9 cellular contexts compared by ENCODE assay signal in genomic region chr20:3749689-3750639, GRCh38. TPM values are rescaled to one million over a fixed set of nuclear protein-coding genes. Genes with fewer than 3 reads are reported as not detected.
DNase-seq lines count a peak whose midpoint lies in the region; ATAC-seq lines count a peak whose summit lies in the region.
"Had no signal": no experiment of that assay in that cellular context is flagged by ENCODE, and none has a peak within 500 bp of the region (broad histone marks: within the 10 kb centered on the region; RNA-seq: fewer than 3 reads in every experiment).

No MANE protein-coding gene starts in this region.

- POLR2A ChIA-PET in CD8-positive, alpha-beta memory T cell (lab: Charles Lee) = no interaction called here
- POLR2A ChIA-PET in activated CD4-positive, alpha-beta T cell treated with anti-CD3 and anti-CD28 coated beads, Interleukin-2, amount 10 ng/mL, durations not matched to agents 7 days and 5 days (lab: Charles Lee) = no interaction called here

- no peak overlapping the region for H2BK12ac ChIP-seq in trophoblast cell (ENCODE audit: low read length)

- DNase-seq in CD8-positive, alpha-beta memory T cell = peak in 3 of 5 donors; percentile 12 to 35 (median 13)
- peak; percentile 36 for DNase-seq in activated CD4-positive, alpha-beta T cell treated with anti-CD3 and anti-CD28 coated beads, Interleukin-2, amount 10 ng/mL, durations not matched to agents 7 days and 5 days
- DNase-seq in foreskin melanocyte (peak; percentile 45), trophoblast cell (peak in 1 of 2 donors; percentile 41)

- H3K14ac ChIP-seq in trophoblast cell (ENCODE audit: low read length) = no peak overlapping the region

- H3K18ac ChIP-seq in trophoblast cell (ENCODE audit: low read length) = no peak overlapping the region

- H3K9me3 Mint-ChIP-seq in CD8-positive, alpha-beta memory T cell = no peaks in the 10 kb centered on the region
- no peaks in the 10 kb centered on the region for H3K9me3 Mint-ChIP-seq in activated CD4-positive, alpha-beta T cell treated with anti-CD3 and anti-CD28 coated beads, Interleukin-2, amount 10 ng/mL, durations not matched to agents 7 days and 5 days
- H3K9me3 Mint-ChIP-seq: central memory CD8-positive, alpha-beta T cell had no signal

- H3K23ac ChIP-seq in trophoblast cell (ENCODE audit: low read length) = no peak overlapping the region

- no peaks in the 10 kb centered on the region for H3K79me1 ChIP-seq in trophoblast cell (ENCODE audit: low read length)

- peaks cover 4 to 28% of the 10 kb centered on the region in 2 donors for H3K27me3 Mint-ChIP-seq in CD8-positive, alpha-beta memory T cell
- H3K27me3 Mint-ChIP-seq in activated CD4-positive, alpha-beta T cell treated with anti-CD3 and anti-CD28 coated beads, Interleukin-2, amount 10 ng/mL, durations not matched to agents 7 days and 5 days = no peaks in the 10 kb centered on the region

- CTCF ChIA-PET in CD8-positive, alpha-beta memory T cell (lab: Charles Lee) = interaction anchor here (1.1 to 1.5 kb wide), 4 partner anchors 14 to 105 kb away, joined by 3 to 5 read pairs (median 3); no protein-coding TSS in a partner anchor
- CTCF ChIA-PET in activated CD4-positive, alpha-beta T cell treated with anti-CD3 and anti-CD28 coated beads, Interleukin-2, amount 10 ng/mL, durations not matched to agents 7 days and 5 days (lab: Charles Lee) = interaction anchor here (0.5 to 7.0 kb wide), 7 partner anchors 9 to 335 kb away, joined by 3 to 28 read pairs (median 3); partner anchors contain the start of gene ADISSP

- ATAC-seq in HG03095 (IDR thresholded peaks at IDR 0.05; ENCODE audit: unreplicated experiment) = no peak
- ATAC-seq in HG03520 (IDR thresholded peaks at IDR 0.05; ENCODE audit: unreplicated experiment) = no peak
- ATAC-seq in GM21390 (IDR thresholded peaks at IDR 0.05; ENCODE audit: unreplicated experiment) = no peak

- H3K36me3 ChIP-seq in CD8-positive, alpha-beta memory T cell (ENCODE audit: insufficient read depth, low read length) = no peaks in the 10 kb centered on the region
- H3K36me3 ChIP-seq in HUES48 (ENCODE audit: control insufficient read depth, insufficient read depth, low read length) (no peaks in the 10 kb centered on the region), trophoblast cell (ENCODE audit: control insufficient read depth in 1 of 2, insufficient read depth in 2 of 2, low read length in 2 of 2) (no peaks in the 10 kb centered on the region)

- WGBS in trophoblast cell (ENCODE audit: extremely low coverage, insufficient coverage, insufficient read length) = no CpG with 5 or more reads among the region's 74 CpGs

- H3K4ac ChIP-seq in trophoblast cell (ENCODE audit: low read depth, low read length) = no peak overlapping the region

- no peak overlapping the region for H2AK5ac ChIP-seq in trophoblast cell (ENCODE audit: low read length)

- peak overlapping the region; percentile 13 for H3K4me2 ChIP-seq in trophoblast cell (ENCODE audit: low read length)

- no peaks in the 10 kb centered on the region for H3K79me2 ChIP-seq in trophoblast cell (ENCODE audit: control insufficient read depth, insufficient read depth, low read length, poor library complexity)

- H4K91ac ChIP-seq in trophoblast cell (ENCODE audit: low read depth, low read length) = no peak overlapping the region

- peak overlapping the region; percentile 37 for H2AFZ ChIP-seq in trophoblast cell (ENCODE audit: insufficient read depth, low read length, poor library complexity)

- H3K9me3 ChIP-seq in CD8-positive, alpha-beta memory T cell (ENCODE audit: low read length) = no peaks in the 10 kb centered on the region
- H3K9me3 ChIP-seq in HUES48 (ENCODE audit: control insufficient read depth, insufficient read depth, low read length) (no peaks in the 10 kb centered on the region), trophoblast cell (ENCODE audit: insufficient read depth, low read depth, low read length) (peaks cover 11% of the 10 kb centered on the region)

- H3K27me3 ChIP-seq in CD8-positive, alpha-beta memory T cell (ENCODE audit: insufficient read depth, low read length, poor library complexity, severe bottlenecking) = no peaks in the 10 kb centered on the region
- H3K27me3 ChIP-seq in HUES48 (ENCODE audit: control insufficient read depth, insufficient read depth, low read length) (peaks cover 59% of the 10 kb centered on the region), trophoblast cell (ENCODE audit: insufficient read depth, low read length) (peaks cover 36% of the 10 kb centered on the region)

- H2BK5ac ChIP-seq in trophoblast cell (ENCODE audit: low read depth, low read length, poor library complexity) = no peak overlapping the region

- no peak overlapping the region for H4K12ac ChIP-seq in trophoblast cell (ENCODE audit: low read depth, low read length)

- H2BK120ac ChIP-seq in trophoblast cell (ENCODE audit: insufficient read depth, low read length, poor library complexity) = no peak overlapping the region

- no peak overlapping the region for H3K4me3 ChIP-seq in CD8-positive, alpha-beta memory T cell (ENCODE audit: low read length)
- H3K4me3 ChIP-seq in HUES48 (ENCODE audit: low read depth, low read length) (peak overlapping the region; percentile 66), trophoblast cell (ENCODE audit: low read depth, low read length) (no peak overlapping the region)

- H3K9ac ChIP-seq in HUES48 (ENCODE audit: low read depth, low read length) = no peak overlapping the region
- no peak overlapping the region for H3K9ac ChIP-seq in trophoblast cell (ENCODE audit: low read length)

- H3K4me3 Mint-ChIP-seq in CD8-positive, alpha-beta memory T cell = no peak overlapping the region
- H3K4me3 Mint-ChIP-seq in activated CD4-positive, alpha-beta T cell treated with anti-CD3 and anti-CD28 coated beads, Interleukin-2, amount 10 ng/mL, durations not matched to agents 7 days and 5 days = no peak overlapping the region

- H3K36me3 Mint-ChIP-seq in CD8-positive, alpha-beta memory T cell = peaks cover 0 to 5% (median 0%) of the 10 kb centered on the region in 3 donors
- H3K36me3 Mint-ChIP-seq in activated CD4-positive, alpha-beta T cell treated with anti-CD3 and anti-CD28 coated beads, Interleukin-2, amount 10 ng/mL, durations not matched to agents 7 days and 5 days (ENCODE audit: low read depth) = no peaks in the 10 kb centered on the region

- no peak overlapping the region for H3K27ac ChIP-seq in CD8-positive, alpha-beta memory T cell (ENCODE audit: low read depth, low read length)
- H3K27ac ChIP-seq in HUES48 (ENCODE audit: low read depth, low read length) = no peak overlapping the region
- H3K27ac ChIP-seq in trophoblast cell (ENCODE audit: low read depth, low read length) = no peak overlapping the region

- H4K8ac ChIP-seq in trophoblast cell (ENCODE audit: low read depth, low read length) = no peak overlapping the region

- H3K27ac Mint-ChIP-seq in CD8-positive, alpha-beta memory T cell = no peak overlapping the region
- no peak overlapping the region for H3K27ac Mint-ChIP-seq in activated CD4-positive, alpha-beta T cell treated with anti-CD3 and anti-CD28 coated beads, Interleukin-2, amount 10 ng/mL, durations not matched to agents 7 days and 5 days

- H3K4me1 Mint-ChIP-seq in CD8-positive, alpha-beta memory T cell = peaks cover 10 to 22% (median 13%) of the 10 kb centered on the region in 3 donors
- H3K4me1 Mint-ChIP-seq in activated CD4-positive, alpha-beta T cell treated with anti-CD3 and anti-CD28 coated beads, Interleukin-2, amount 10 ng/mL, durations not matched to agents 7 days and 5 days = peaks cover 22% of the 10 kb centered on the region

- no peaks in the 10 kb centered on the region for H3K4me1 ChIP-seq in CD8-positive, alpha-beta memory T cell (ENCODE audit: insufficient read depth, low read length)
- H3K4me1 ChIP-seq in HUES48 (ENCODE audit: control insufficient read depth, insufficient read depth, low read length) = peaks cover 21% of the 10 kb centered on the region
- H3K4me1 ChIP-seq in trophoblast cell (ENCODE audit: control insufficient read depth in 1 of 2, insufficient read depth in 2 of 2, low read length in 2 of 2) = peaks cover 3 to 5% of the 10 kb centered on the region in 2 experiments

RNA-seq across cellular contexts. Expression of gene HSPA12B, which starts 17.5 kb away (rescaled TPM):
- total RNA-seq in CD8-positive, alpha-beta memory T cell = not detected
- not detected for polyA plus RNA-seq in CD8-positive, alpha-beta memory T cell
- not detected for total RNA-seq in activated CD4-positive, alpha-beta T cell treated with anti-CD3 and anti-CD28 coated beads, Interleukin-2, amount 10 ng/mL, durations not matched to agents 7 days and 5 days
- polyA plus RNA-seq in trophoblast cell (2013) = 0.01 and 0.03 TPM in 2 replicates

RNA-seq across cellular contexts. Expression of gene ADISSP, which starts 17.6 kb away (rescaled TPM):
- 10 to 100 TPM; 72.7 to 74.9 TPM for total RNA-seq in CD8-positive, alpha-beta memory T cell
- polyA plus RNA-seq in CD8-positive, alpha-beta memory T cell = 27.0 TPM
- 10 to 100 TPM; 27.8 to 27.9 TPM for total RNA-seq in activated CD4-positive, alpha-beta T cell treated with anti-CD3 and anti-CD28 coated beads, Interleukin-2, amount 10 ng/mL, durations not matched to agents 7 days and 5 days
- polyA plus RNA-seq in trophoblast cell (2013) = 15.3 and 15.6 TPM in 2 replicates

RNA-seq across cellular contexts. Expression of gene SPEF1, which starts 31.3 kb away (rescaled TPM):
- under 1 TPM; 0.13 to 0.24 TPM for total RNA-seq in CD8-positive, alpha-beta memory T cell
- polyA plus RNA-seq in CD8-positive, alpha-beta memory T cell = not detected
- total RNA-seq in activated CD4-positive, alpha-beta T cell treated with anti-CD3 and anti-CD28 coated beads, Interleukin-2, amount 10 ng/mL, durations not matched to agents 7 days and 5 days = under 1 TPM; 0.17 to 0.21 TPM
- 0.04 and 0.11 TPM in 2 replicates for polyA plus RNA-seq in trophoblast cell (2013)

RNA-seq across cellular contexts. Expression of gene CENPB, which starts 36.6 kb away (rescaled TPM):
- 10 to 100 TPM; 66.4 to 69.9 TPM for total RNA-seq in CD8-positive, alpha-beta memory T cell
- 1.7 TPM for polyA plus RNA-seq in CD8-positive, alpha-beta memory T cell
- 10 to 100 TPM; 77.8 to 85.6 TPM for total RNA-seq in activated CD4-positive, alpha-beta T cell treated with anti-CD3 and anti-CD28 coated beads, Interleukin-2, amount 10 ng/mL, durations not matched to agents 7 days and 5 days
- 23.2 and 23.8 TPM in 2 replicates for polyA plus RNA-seq in trophoblast cell (2013)

RNA-seq across cellular contexts. Expression of gene SIGLEC1, which starts 37.6 kb away (rescaled TPM):
- under 1 TPM; 0.18 to 0.24 TPM for total RNA-seq in CD8-positive, alpha-beta memory T cell
- not detected for polyA plus RNA-seq in CD8-positive, alpha-beta memory T cell
- not detected for total RNA-seq in activated CD4-positive, alpha-beta T cell treated with anti-CD3 and anti-CD28 coated beads, Interleukin-2, amount 10 ng/mL, durations not matched to agents 7 days and 5 days
- 0.01 TPM in 2 replicates for polyA plus RNA-seq in trophoblast cell (2013)
